In the genomic region with DNA sequence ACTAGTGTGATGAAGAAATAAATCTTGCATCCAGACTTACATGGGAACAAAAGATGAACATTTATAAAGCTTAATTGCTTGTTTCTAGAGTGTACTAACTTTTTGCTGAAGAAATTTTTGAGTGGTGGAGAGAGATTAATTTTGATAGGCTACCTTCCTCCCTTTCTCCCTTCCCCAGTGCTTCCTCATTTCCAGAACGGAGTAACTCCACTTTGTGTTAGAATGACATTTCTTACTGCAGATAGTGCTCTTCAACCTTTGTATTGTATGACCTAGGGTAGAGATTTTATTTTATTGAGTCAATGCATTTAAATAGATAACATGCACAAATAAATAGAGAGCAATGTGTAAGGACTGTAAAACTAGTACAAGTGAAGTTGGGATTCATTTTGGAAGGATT, we compare ENCODE assay signal across 8 cellular contexts. TPM values are rescaled to one million over a fixed set of nuclear protein-coding genes. Genes with fewer than 3 reads are reported as not detected.
DNase-seq lines count a peak whose midpoint lies in the region; ATAC-seq and TF ChIP-seq lines count a peak whose summit lies in the region.

No MANE protein-coding gene starts in this region.

- CTCF ChIA-PET in BJ (lab: Yijun Ruan, JAX) (interaction anchor here (0.7 kb wide), 1 partner anchor 140 kb away, joined by 4 read pairs; a partner anchor contains a TSS), IMR-90 (lab: Yijun Ruan, JAX) (interaction anchor here (0.9 to 1.1 kb wide), 2 partner anchors 140 to 143 kb away, joined by 3 read pairs; no protein-coding TSS in a partner anchor)

- no peak overlapping the region for H3K18ac ChIP-seq in IMR-90 (ENCODE audit: low read depth, low read length)

- H2BK120ac ChIP-seq in IMR-90 (ENCODE audit: low read depth, low read length): no peak overlapping the region

- no peak overlapping the region for H2AK5ac ChIP-seq in IMR-90 (ENCODE audit: low read depth, low read length)

- H3K9me1 ChIP-seq in IMR-90 (ENCODE audit: insufficient read depth, low read length): peaks cover 5% of the 10 kb centered on the region

- H3K4ac ChIP-seq in IMR-90 (ENCODE audit: low read depth, low read length): no peak overlapping the region

- TF ChIP-seq CTCF in BJ (IDR thresholded peaks at IDR 0.05; ENCODE audit: insufficient read depth, low read depth, low read length) (no peak), IMR-90 (conservative IDR thresholded peaks at IDR 0.05; ENCODE audit: low read depth, low read length) (no peak), astrocyte of the cerebellum (IDR thresholded peaks at IDR 0.05; ENCODE audit: low read depth, low read length, missing control alignments) (no peak)

- H2AFZ ChIP-seq in IMR-90 (replicated peaks; ENCODE audit: low read length, poor library complexity): no peak overlapping the region

- H4K8ac ChIP-seq in IMR-90 (ENCODE audit: low read depth in 2 of 2, low read length in 2 of 2): no peak overlapping the region

- no peak overlapping the region for H2BK15ac ChIP-seq in IMR-90 (ENCODE audit: low read depth, low read length)

- no TSS peak for BruUV-seq in IMR-90 (replicated peaks; lab: Mats Ljungman, UMichigan)

- H3K4me3 ChIP-seq in BJ (ENCODE audit: low read depth, low read length) (peak overlapping the region; percentile 62), IMR-90 (ENCODE audit: insufficient read depth, low read depth, low read length) (peak overlapping the region; percentile 96), astrocyte of the cerebellum (ENCODE audit: low read depth, low read length) (peak overlapping the region; percentile 67), mucosa of rectum (ENCODE audit: low read length in 2 of 2) (peak overlapping the region; percentile 79 to 94)

- DNase-seq in BJ (ENCODE audit: low read depth): no peak
- no peak for DNase-seq in IMR-90
- DNase-seq in astrocyte of the cerebellum (ENCODE audit: low read depth): no peak
- no peak for DNase-seq in left lobe of liver (ENCODE audit: low spot score)
- DNase-seq in stimulated activated CD4-positive, alpha-beta T cell treated with anti-CD3 and anti-CD28 coated beads, Interleukin-4, amount 100 ng/mL, for 4 hours: no peak

- no peak overlapping the region for H3K27ac ChIP-seq in IMR-90 (ENCODE audit: insufficient read depth, low read length)
- peak overlapping the region; percentile 98 to 99 for H3K27ac ChIP-seq in mucosa of rectum (ENCODE audit: low read depth in 2 of 2, low read length in 2 of 2)

- peak overlapping the region; percentile 82 for H3K4me2 ChIP-seq in IMR-90 (ENCODE audit: low read depth, low read length)

- no peaks in the 10 kb centered on the region for H3K9me3 ChIP-seq in IMR-90 (ENCODE audit: control insufficient read depth, insufficient read depth, low read length)
- H3K9me3 ChIP-seq in mucosa of rectum (ENCODE audit: control insufficient read depth in 2 of 2, low read length in 2 of 2): no peaks in the 10 kb centered on the region

- no peak overlapping the region for H4K5ac ChIP-seq in IMR-90 (ENCODE audit: low read depth, low read length)

- H3K9ac ChIP-seq in IMR-90 (ENCODE audit: low read depth, low read length) (peak overlapping the region; percentile 36; the same call in 1 of the 2 replicates), mucosa of rectum (ENCODE audit: low read depth in 1 of 2, low read length in 2 of 2) (peak overlapping the region; percentile 64 to 98)

- TF ChIP-seq POLR2A in IMR-90 (IDR thresholded peaks at IDR 0.05; ENCODE audit: low read depth, low read length): 0 out of 2 replicates have a peak, but pooled peaks have one; percentile 4

- H3K27me3 ChIP-seq in BJ (ENCODE audit: control insufficient read depth, insufficient read depth, low read length) (no peaks in the 10 kb centered on the region), IMR-90 (ENCODE audit: control insufficient read depth, insufficient read depth, low read length) (no peaks in the 10 kb centered on the region), mucosa of rectum (ENCODE audit: control insufficient read depth in 2 of 2, insufficient read depth in 2 of 2, low read length in 2 of 2) (no peaks in the 10 kb centered on the region)

- H3K56ac ChIP-seq in IMR-90 (ENCODE audit: extremely low read depth, insufficient read depth, low read length): no peak overlapping the region

- peak overlapping the region; percentile 1 for H2BK5ac ChIP-seq in IMR-90 (ENCODE audit: low read depth, low read length, poor library complexity, severe bottlenecking)

- H3K23ac ChIP-seq in IMR-90 (ENCODE audit: low read depth, low read length): no peak overlapping the region

- H3K4me1 ChIP-seq in IMR-90 (ENCODE audit: control insufficient read depth, insufficient read depth, low read length) (peaks cover 4% of the 10 kb centered on the region), mucosa of rectum (ENCODE audit: control insufficient read depth in 2 of 2, insufficient read depth in 2 of 2, low read length in 2 of 2) (peaks cover 20 to 25% of the 10 kb centered on the region in 2 donors)

- H2AK9ac ChIP-seq in IMR-90 (replicated peaks; ENCODE audit: low read depth, low read length, poor library complexity): no peak overlapping the region

- intact Hi-C loops in IMR-90 (cut with micrococcal nuclease): loop anchor here (2.0 to 5.0 kb wide), 2 partner anchors 119 to 214 kb away; no protein-coding TSS in a partner anchor

- WGBS in IMR-90 (ENCODE audit: extremely low coverage in 2 of 2, insufficient read length in 1 of 2), 2 experiments: no CpG with 5 or more reads among the region's 1 CpG

- dilution Hi-C loops in IMR-90 (cut with HindIII; ENCODE audit: low sequenced_read_pairs, unreplicated experiment): no loop called here

- H3K36me3 ChIP-seq in BJ (ENCODE audit: control insufficient read depth, insufficient read depth, low read length) (no peaks in the 10 kb centered on the region), IMR-90 (ENCODE audit: control insufficient read depth, insufficient read depth, low read length) (peaks cover 4% of the 10 kb centered on the region; the same call in 1 of the 2 replicates), mucosa of rectum (ENCODE audit: control insufficient read depth in 2 of 2, insufficient read depth in 2 of 2, low read length in 2 of 2) (peaks cover 0 to 3% of the 10 kb centered on the region in 2 donors)

- H4K91ac ChIP-seq in IMR-90 (ENCODE audit: insufficient read depth, low read depth, low read length): no peak overlapping the region

- peaks cover 5 to 23% of the 10 kb centered on the region in 2 experiments; a peak in 3 of 4 replicates for H3K79me1 ChIP-seq in IMR-90 (ENCODE audit: low read depth in 1 of 2, low read length in 2 of 2)

- ATAC-seq in IMR-90 (ENCODE audit: low read depth) (no peak), left lobe of liver (no peak), HG02885 (IDR thresholded peaks at IDR 0.05; ENCODE audit: poor library complexity, unreplicated experiment) (no peak), GM19328 (IDR thresholded peaks at IDR 0.05; ENCODE audit: unreplicated experiment) (no peak)

- no peak overlapping the region for H2BK20ac ChIP-seq in IMR-90 (ENCODE audit: low read depth, low read length)

- in situ Hi-C loops in IMR-90 (cut with MboI; ENCODE audit: low sequenced_read_pairs) (loop anchor here (25.0 kb wide), 1 partner anchor 541 kb away; no protein-coding TSS in a partner anchor), astrocyte of the cerebellum (cut with HindIII; ENCODE audit: low sequenced_read_pairs) (loop anchor here (25.0 kb wide), 1 partner anchor 291 kb away; no protein-coding TSS in a partner anchor)

- no peak for TF ChIP-seq RAD21 in IMR-90 (IDR thresholded peaks at IDR 0.05; ENCODE audit: low read length)

- H4K20me1 ChIP-seq in IMR-90 (ENCODE audit: insufficient read depth, low read length): peaks cover 13% of the 10 kb centered on the region; the same call in 1 of the 2 replicates

- POLR2A ChIA-PET in BJ (lab: Charles Lee) (interaction anchor here (0.5 kb wide), 1 partner anchor 61 kb away, joined by 3 read pairs; no protein-coding TSS in a partner anchor), IMR-90 (lab: Charles Lee; ENCODE audit: unreplicated experiment) (interaction anchor here (0.6 kb wide), 1 partner anchor 218 kb away, joined by 7 read pairs; no protein-coding TSS in a partner anchor)

- H3K14ac ChIP-seq in IMR-90 (replicated peaks; ENCODE audit: low read depth, low read length): no peak overlapping the region

TF ChIP-seq in IMR-90, 13 proteins besides CTCF, POLR2A, EP300 and RAD21:
- TF ChIP-seq SMC3 (IDR thresholded peaks at IDR 0.05; ENCODE audit: low read depth, low read length) (no peak), RFX5 (IDR thresholded peaks at IDR 0.05; ENCODE audit: low read depth, low read length) (no peak), CHD1 (IDR thresholded peaks at IDR 0.05; ENCODE audit: low read depth, low read length) (no peak)

RNA-seq across cellular contexts. Expression of a gene that starts 1.9 kb away (rescaled TPM):
- polyA plus RNA-seq in BJ (2011; rRNA removed) (59.7 and 143 TPM in 2 replicates), IMR-90 (2012; rRNA removed) (98.2 and 126 TPM in 2 replicates)
- 47.3 and 68.4 TPM in 2 replicates for polyA minus RNA-seq in BJ (2011; rRNA and poly(A)+ RNA removed)
- total RNA-seq in IMR-90 (2012; rRNA removed) (64.3 and 111 TPM in 2 replicates), left lobe of liver (4.4 TPM)
- 29.3 and 75.6 TPM in 2 replicates for polyA plus RNA-seq in IMR-90 (2012; cell fraction: cytosol; rRNA removed)
- polyA plus RNA-seq in IMR-90 (2012; cell fraction: nucleus; rRNA removed; ENCODE audit: low replicate concordance): 11.5 and 107 TPM in 2 replicates

Comparison
In these comparisons a context has a peak if more than half of its experiments do, and no peak if none do; other contexts are left out.
1. RNA of a gene that starts 1.9 kb away (total RNA-seq): 64.3 to 111 TPM in IMR-90; 4.4 TPM in left lobe of liver (single experiment); every median in the first group is over 10 times any median in the second.
2. Peak in every context shown above with its lines, with median percentiles within 50 percentile points of each other: H3K4me3 ChIP-seq.